In the genomic region with DNA sequence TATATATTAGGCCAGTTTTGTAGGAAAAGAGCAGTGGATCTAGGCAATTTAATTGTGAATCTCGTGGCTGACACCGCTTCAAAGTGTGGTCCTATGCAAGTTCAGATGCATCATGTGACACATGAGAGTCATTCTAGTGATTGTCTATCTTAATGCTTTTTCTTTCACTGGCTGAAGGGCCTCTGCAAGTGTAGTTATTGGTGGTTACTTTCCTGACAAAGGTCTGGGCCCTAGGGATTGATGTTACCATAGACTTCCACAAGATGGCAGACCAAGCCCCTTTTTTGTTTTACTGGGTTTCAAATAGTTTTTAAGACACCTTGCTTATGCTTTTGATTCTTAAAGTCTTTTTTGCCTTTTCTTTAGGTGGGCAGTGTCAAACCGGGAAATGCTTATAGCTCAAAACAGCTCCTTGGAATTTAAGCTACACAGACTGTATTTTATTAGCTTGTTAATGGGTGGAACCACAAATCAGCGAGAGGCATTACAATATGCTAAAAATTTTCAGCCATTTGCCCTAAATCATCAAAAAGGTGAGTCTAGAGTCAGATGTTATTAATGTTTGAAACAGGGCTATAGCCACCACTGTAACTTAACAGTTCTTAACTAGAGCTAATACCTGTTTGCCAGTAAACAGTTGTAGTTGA, we compare ENCODE assay signal across 8 cellular contexts. TPM values are rescaled to one million over a fixed set of nuclear protein-coding genes. Genes with fewer than 3 reads are reported as not detected.
DNase-seq lines count a peak whose midpoint lies in the region; ATAC-seq and TF ChIP-seq lines count a peak whose summit lies in the region.

No MANE protein-coding gene starts in this region.

- H3K27me3 ChIP-seq in GM23248 (replicated peaks; ENCODE audit: insufficient read depth) (no peaks in the 10 kb centered on the region), cardiac muscle cell (no peaks in the 10 kb centered on the region)

- WGBS in GM23248 (ENCODE audit: low coverage in 1 of 2, low lambda C conversion rate in 2 of 2, missing lambda C conversion rate in 2 of 2), 2 experiments, result 52 to 54% methylated on average over 4 of the region's 4 CpGs

- H3K27ac ChIP-seq in GM23248 (no peak overlapping the region), cardiac muscle cell (peak overlapping the region; percentile 12)

- H3K27me3 Mint-ChIP-seq in activated T-cell treated with anti-CD3 and anti-CD28 coated beads, Interleukin-2, amount 50 U/mL, for 72 hours (ENCODE audit: low read depth), result no peaks in the 10 kb centered on the region
- no peaks in the 10 kb centered on the region for H3K27me3 Mint-ChIP-seq in activated T-helper 17 cell treated with anti-CD3 and anti-CD28 coated beads, Interleukin-2, amount 50 U/mL, for 72 hours

- in situ Hi-C loops in GM23248 (cut with MboI), result no loop called here

- H3K4me2 ChIP-seq in GM23248 (ENCODE audit: unreplicated experiment), result no peak overlapping the region

- H3F3A ChIP-seq in GM23248 (ENCODE audit: insufficient read depth), result no peaks in the 10 kb centered on the region

- ATAC-seq in activated T-cell treated with anti-CD3 and anti-CD28 coated beads, Interleukin-2, amount 50 U/mL, for 72 hours (replicated peaks in 1 of 2), result peak; percentile 70 to 80
- ATAC-seq in activated T-helper 17 cell treated with anti-CD3 and anti-CD28 coated beads, Interleukin-2, amount 50 U/mL, for 72 hours (replicated peaks), result no peak

- H3K79me2 ChIP-seq in GM23248 (ENCODE audit: insufficient read depth), result peaks cover 4% of the 10 kb centered on the region; the same call in 1 of the 2 replicates

- no peaks in the 10 kb centered on the region for H3K9me3 Mint-ChIP-seq in activated T-cell treated with anti-CD3 and anti-CD28 coated beads, Interleukin-2, amount 50 U/mL, for 72 hours
- no peaks in the 10 kb centered on the region for H3K9me3 Mint-ChIP-seq in activated T-helper 17 cell treated with anti-CD3 and anti-CD28 coated beads, Interleukin-2, amount 50 U/mL, for 72 hours

- peaks cover 4 to 26% of the 10 kb centered on the region in 2 donors for H3K36me3 Mint-ChIP-seq in activated T-cell treated with anti-CD3 and anti-CD28 coated beads, Interleukin-2, amount 50 U/mL, for 72 hours (ENCODE audit: insufficient read depth in 2 of 2)
- H3K36me3 Mint-ChIP-seq in activated T-helper 17 cell treated with anti-CD3 and anti-CD28 coated beads, Interleukin-2, amount 50 U/mL, for 72 hours (ENCODE audit: low read depth), result peaks cover 66% of the 10 kb centered on the region

- H3K4me3 ChIP-seq in GM23248 (no peak overlapping the region), cardiac muscle cell (no peak overlapping the region), retinal pigment epithelial cell (ENCODE audit: low read length) (no peak overlapping the region)

- H3K4me1 ChIP-seq in GM23248 (ENCODE audit: insufficient read depth) (no peaks in the 10 kb centered on the region), cardiac muscle cell (ENCODE audit: low read depth) (no peaks in the 10 kb centered on the region)

- TF ChIP-seq CTCF in cardiac muscle cell (IDR thresholded peaks at IDR 0.05; ENCODE audit: low read depth, low read length) (peak; percentile 72), retinal pigment epithelial cell (conservative IDR thresholded peaks at IDR 0.05; ENCODE audit: low read depth, low read length) (peak; percentile 79)

- H3K9me2 ChIP-seq in GM23248 (ENCODE audit: insufficient read depth), result no peaks in the 10 kb centered on the region

- peaks cover 24% of the 10 kb centered on the region for H3K4me1 Mint-ChIP-seq in activated T-cell treated with anti-CD3 and anti-CD28 coated beads, Interleukin-2, amount 50 U/mL, for 72 hours (ENCODE audit: low read depth)
- peaks cover 10% of the 10 kb centered on the region for H3K4me1 Mint-ChIP-seq in activated T-helper 17 cell treated with anti-CD3 and anti-CD28 coated beads, Interleukin-2, amount 50 U/mL, for 72 hours

- no peaks in the 10 kb centered on the region for H4K20me1 ChIP-seq in GM23248 (ENCODE audit: insufficient read depth)

- peak overlapping the region in 1 of 2 donors; percentile 45 for H3K4me3 Mint-ChIP-seq in activated T-cell treated with anti-CD3 and anti-CD28 coated beads, Interleukin-2, amount 50 U/mL, for 72 hours
- H3K4me3 Mint-ChIP-seq in activated T-helper 17 cell treated with anti-CD3 and anti-CD28 coated beads, Interleukin-2, amount 50 U/mL, for 72 hours, result no peak overlapping the region

- H3K9me3 ChIP-seq in GM23248 (ENCODE audit: low read depth) (no peaks in the 10 kb centered on the region), cardiac muscle cell (ENCODE audit: low read depth) (no peaks in the 10 kb centered on the region)

- H2AFZ ChIP-seq in GM23248, result no peak overlapping the region

- peak; percentile 36 for DNase-seq in EL
- DNase-seq in GM23248, result peak; percentile 58
- DNase-seq in NCI-H2107 (lab: John Stamatoyannopoulos, UW), result peak; percentile 37
- DNase-seq in activated T-cell treated with anti-CD3 and anti-CD28 coated beads, Interleukin-2, amount 50 U/mL, for 72 hours, result peak; percentile 24 to 57
- peak; percentile 62 to 67 for DNase-seq in cardiac muscle cell (ENCODE audit: low read depth in 1 of 2, low spot score in 1 of 2)
- no peak for DNase-seq in retinal pigment epithelial cell (ENCODE audit: low read depth)
- no peak for DNase-seq in NCI-H226

- no peak overlapping the region for H3K9ac ChIP-seq in GM23248

- no peaks in the 10 kb centered on the region for H3K36me3 ChIP-seq in GM23248 (ENCODE audit: low read depth)
- peaks cover 12% of the 10 kb centered on the region for H3K36me3 ChIP-seq in cardiac muscle cell

- peak overlapping the region; percentile 78 for H3K27ac Mint-ChIP-seq in activated T-cell treated with anti-CD3 and anti-CD28 coated beads, Interleukin-2, amount 50 U/mL, for 72 hours
- no peak overlapping the region for H3K27ac Mint-ChIP-seq in activated T-helper 17 cell treated with anti-CD3 and anti-CD28 coated beads, Interleukin-2, amount 50 U/mL, for 72 hours

RNA-seq across cellular contexts. Expression of a gene that starts 25.9 kb away (rescaled TPM):
- total RNA-seq in GM23248 (2014; rRNA removed; shearing (Covaris generic)), result 0.86 TPM in 1 of 2 replicates, not detected in the other
- polyA plus RNA-seq in GM23248 (2016; fragmentation: Nextera tagmentation; extraction: Ambion mirVana), result not detected in 2 replicates
- 100 to 1,000 TPM; 180 to 222 TPM for total RNA-seq in activated T-cell treated with anti-CD3 and anti-CD28 coated beads, Interleukin-2, amount 50 U/mL, for 72 hours
- 0.07 TPM in 1 of 2 replicates, not detected in the other for total RNA-seq in cardiac muscle cell
- 0.41 TPM in 1 of 2 replicates, not detected in the other for polyA plus RNA-seq in cardiac muscle cell
- total RNA-seq in activated T-helper 17 cell treated with anti-CD3 and anti-CD28 coated beads, Interleukin-2, amount 50 U/mL, for 72 hours, result 1 to 10 TPM in 1 of 2 donors, under 1 TPM in 1; 0.80 to 2.7 TPM

RNA-seq across cellular contexts. Expression of a gene that starts 44.7 kb away (rescaled TPM):
- 21.2 and 38.1 TPM in 2 replicates for total RNA-seq in GM23248 (2014; rRNA removed; shearing (Covaris generic))
- 6.8 and 7.2 TPM in 2 replicates for polyA plus RNA-seq in GM23248 (2016; fragmentation: Nextera tagmentation; extraction: Ambion mirVana)
- total RNA-seq in activated T-cell treated with anti-CD3 and anti-CD28 coated beads, Interleukin-2, amount 50 U/mL, for 72 hours, result 10 to 100 TPM; 50.6 to 51.3 TPM
- 59.3 and 63.4 TPM in 2 replicates for total RNA-seq in cardiac muscle cell
- 30.8 and 44.2 TPM in 2 replicates for polyA plus RNA-seq in cardiac muscle cell
- total RNA-seq in activated T-helper 17 cell treated with anti-CD3 and anti-CD28 coated beads, Interleukin-2, amount 50 U/mL, for 72 hours, result 10 to 100 TPM; 17.4 to 27.6 TPM

Comparison
In these comparisons a context has a peak if more than half of its experiments do, and no peak if none do; other contexts are left out.
1. DNase-seq: peak in EL (single experiment), GM23248 (single experiment), NCI-H2107 (single experiment), activated T-cell treated with anti-CD3 and anti-CD28 coated beads, Interleukin-2, amount 50 U/mL, for 72 hours (2 of 2) and cardiac muscle cell (2 of 2); none in retinal pigment epithelial cell (single experiment) and NCI-H226 (single experiment).
2. RNA of a gene that starts 25.9 kb away (total RNA-seq): 180 to 222 TPM in activated T-cell treated with anti-CD3 and anti-CD28 coated beads, Interleukin-2, amount 50 U/mL, for 72 hours; 0.80 to 2.7 TPM in activated T-helper 17 cell treated with anti-CD3 and anti-CD28 coated beads, Interleukin-2, amount 50 U/mL, for 72 hours, 0.86 TPM in GM23248 and 0.07 TPM in cardiac muscle cell; every median in the first group is over 10 times any median in the second.